In genomic region chr16:70484867-70485266, GRCh38 we compare ENCODE assay signal across 9 cellular contexts.
"Had no signal": no experiment of that assay in that cellular context is flagged by ENCODE, and none has a peak within 500 bp of the region (broad histone marks: within the 10 kb centered on the region; RNA-seq: fewer than 3 reads in every experiment).

No MANE protein-coding gene starts in this region.

- H3K4me1 Mint-ChIP-seq: IgD-negative memory B cell had no signal

- DNase-seq: GM23248, GOT3, H7, HFFc6, KG1 had no signal

- H2AFZ ChIP-seq: GM23248 had no signal

- H3K4me3 ChIP-seq: GM23248, HAP-1 had no signal

- H3K9ac ChIP-seq: GM23248 had no signal

- H3K9me3 Mint-ChIP-seq: HFFc6, IgD-negative memory B cell had no signal

- H3K27ac ChIP-seq: GM23248 had no signal

- FAIRE-seq: HTR-8/SVneo had no signal

- H3K27me3 Mint-ChIP-seq: IgD-negative memory B cell had no signal

- H3K27ac Mint-ChIP-seq: HFFc6, IgD-negative memory B cell had no signal

- H3K4me3 Mint-ChIP-seq: HFFc6, IgD-negative memory B cell had no signal

- ATAC-seq: HCT116 had no signal

- H3K4me1 ChIP-seq: HAP-1 had no signal

- H3K9me3 ChIP-seq: HAP-1 had no signal
